14 cellular contexts compared by ENCODE assay signal in the genomic region with DNA sequence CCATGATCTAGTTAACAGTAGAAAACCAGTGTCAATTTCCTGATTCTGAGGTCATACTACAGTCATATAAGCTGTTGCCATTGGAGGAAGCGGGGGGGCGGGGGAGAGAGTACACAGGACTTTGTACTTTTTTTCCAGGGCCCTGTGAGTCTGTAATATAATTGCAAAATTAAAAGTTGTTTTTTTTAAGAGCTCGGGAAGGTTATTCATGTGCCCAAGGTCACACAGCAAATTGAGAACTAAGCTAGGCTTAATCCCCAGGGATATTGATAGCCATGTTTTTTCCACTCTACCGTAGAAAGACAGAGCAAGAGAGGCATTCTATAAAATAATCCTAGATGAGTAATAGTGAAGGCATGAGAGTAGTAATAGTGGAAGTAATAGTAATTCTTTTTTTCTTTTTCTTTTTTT.
DNase-seq lines count a peak whose midpoint lies in the region; ATAC-seq and TF ChIP-seq lines count a peak whose summit lies in the region.
"Had no signal": no experiment of that assay in that cellular context is flagged by ENCODE, and none has a peak within 500 bp of the region (broad histone marks: within the 10 kb centered on the region; RNA-seq: fewer than 3 reads in every experiment).

No MANE protein-coding gene starts in this region.

- peak; percentile 48 for DNase-seq in COLO668 (lab: John Stamatoyannopoulos, UW; ENCODE audit: unreplicated experiment)
- peak; percentile 8 for DNase-seq in RKO (ENCODE audit: low spot score)
- peak; percentile 48 for DNase-seq in epithelial cell of esophagus (ENCODE audit: low read depth)
- DNase-seq in mucosa of gallbladder (ENCODE audit: low spot score) = peak; percentile 71
- no peak for DNase-seq in activated T-helper 2 cell treated with anti-CD3 and anti-CD28 coated beads, Interferon-gamma antibody, Interleukin-2, Interleukin-4, amounts not matched to agents 10 μg/mL and 5 μg/mL and 100 μg/mL, durations not matched to agents 14 hours and 24 hours and 36 hours (ENCODE audit: low spot score)
- DNase-seq in central memory CD4-positive, alpha-beta T cell = no peak
- no peak for DNase-seq in GM10266 (ENCODE audit: extremely low spot score)
- no peak for DNase-seq in GM23338 (ENCODE audit: low spot score)
- DNase-seq: activated naive CD4-positive, alpha-beta T cell treated with anti-CD3 and anti-CD28 coated beads, Interleukin-2, amount 10 ng/mL, durations not matched to agents 7 days and 5 days; KBM-7; NCI-H1694 treated with DMSO at 0.1 percent for 48 hours had no signal

- H3K4me3 ChIP-seq in epithelial cell of esophagus (ENCODE audit: low read length) (no peak overlapping the region), GM23338 (no peak overlapping the region)

- H3K79me2 ChIP-seq in GM23338 (replicated peaks; ENCODE audit: insufficient read depth) = no peaks in the 10 kb centered on the region
- H3K79me2 ChIP-seq: parathyroid adenoma had no signal

- H2AFZ ChIP-seq in GM23338 = no peak overlapping the region
- H2AFZ ChIP-seq: parathyroid adenoma had no signal

- peaks cover 13% of the 10 kb centered on the region for H3K9me3 Mint-ChIP-seq in activated T-helper 2 cell treated with anti-CD3 and anti-CD28 coated beads, Interferon-gamma antibody, Interleukin-2, Interleukin-4, amounts not matched to agents 10 μg/mL and 5 μg/mL and 100 μg/mL, durations not matched to agents 14 hours and 24 hours and 36 hours
- peaks cover 16% of the 10 kb centered on the region for H3K9me3 Mint-ChIP-seq in GM23338

- no peak overlapping the region for H3K27ac ChIP-seq in GM23338 (ENCODE audit: low read depth)
- H3K27ac ChIP-seq: parathyroid adenoma had no signal

- H3K9me2 ChIP-seq in GM23338 (ENCODE audit: insufficient read depth) = no peaks in the 10 kb centered on the region

- no peaks in the 10 kb centered on the region for H3K4me1 Mint-ChIP-seq in activated T-helper 2 cell treated with anti-CD3 and anti-CD28 coated beads, Interferon-gamma antibody, Interleukin-2, Interleukin-4, amounts not matched to agents 10 μg/mL and 5 μg/mL and 100 μg/mL, durations not matched to agents 14 hours and 24 hours and 36 hours (ENCODE audit: low read depth)
- H3K4me1 Mint-ChIP-seq in GM23338 = no peaks in the 10 kb centered on the region
- H3K4me1 Mint-ChIP-seq: activated naive CD4-positive, alpha-beta T cell treated with anti-CD3 and anti-CD28 coated beads, Interleukin-2, amount 10 ng/mL, durations not matched to agents 7 days and 5 days had no signal

- no peak for ATAC-seq in GM23338
- ATAC-seq: esophagus mucosa had no signal

- no peaks in the 10 kb centered on the region for H4K20me1 ChIP-seq in GM23338 (replicated peaks; ENCODE audit: insufficient read depth)

- H3K36me3 ChIP-seq in GM23338 (ENCODE audit: insufficient read depth) = no peaks in the 10 kb centered on the region

- no peak overlapping the region for H3K4me2 ChIP-seq in GM23338

- intact Hi-C loops in activated T-helper 2 cell treated with anti-CD3 and anti-CD28 coated beads, Interferon-gamma antibody, Interleukin-2, Interleukin-4, amounts not matched to agents 10 μg/mL and 5 μg/mL and 100 μg/mL, durations not matched to agents 14 hours and 24 hours and 36 hours (cut with micrococcal nuclease) = no loop called here

- H3K27me3 ChIP-seq in GM23338 (ENCODE audit: insufficient read depth) = no peaks in the 10 kb centered on the region

- H3K27me3 Mint-ChIP-seq in activated T-helper 2 cell treated with anti-CD3 and anti-CD28 coated beads, Interferon-gamma antibody, Interleukin-2, Interleukin-4, amounts not matched to agents 10 μg/mL and 5 μg/mL and 100 μg/mL, durations not matched to agents 14 hours and 24 hours and 36 hours (ENCODE audit: low read depth) = no peaks in the 10 kb centered on the region
- peaks cover 8% of the 10 kb centered on the region for H3K27me3 Mint-ChIP-seq in GM23338 (ENCODE audit: insufficient read depth, low read depth, poor library complexity)
- H3K27me3 Mint-ChIP-seq: activated naive CD4-positive, alpha-beta T cell treated with anti-CD3 and anti-CD28 coated beads, Interleukin-2, amount 10 ng/mL, durations not matched to agents 7 days and 5 days had no signal

- H3K27ac Mint-ChIP-seq in activated T-helper 2 cell treated with anti-CD3 and anti-CD28 coated beads, Interferon-gamma antibody, Interleukin-2, Interleukin-4, amounts not matched to agents 10 μg/mL and 5 μg/mL and 100 μg/mL, durations not matched to agents 14 hours and 24 hours and 36 hours = no peak overlapping the region
- H3K27ac Mint-ChIP-seq in GM23338 = no peak overlapping the region
- H3K27ac Mint-ChIP-seq: activated naive CD4-positive, alpha-beta T cell treated with anti-CD3 and anti-CD28 coated beads, Interleukin-2, amount 10 ng/mL, durations not matched to agents 7 days and 5 days had no signal

- H3F3A ChIP-seq in GM23338 (replicated peaks; ENCODE audit: low read depth) = no peaks in the 10 kb centered on the region

- H3K4me1 ChIP-seq in GM23338 (ENCODE audit: insufficient read depth) = no peaks in the 10 kb centered on the region
- H3K4me1 ChIP-seq: parathyroid adenoma had no signal

- H3K4me3 Mint-ChIP-seq in activated T-helper 2 cell treated with anti-CD3 and anti-CD28 coated beads, Interferon-gamma antibody, Interleukin-2, Interleukin-4, amounts not matched to agents 10 μg/mL and 5 μg/mL and 100 μg/mL, durations not matched to agents 14 hours and 24 hours and 36 hours (ENCODE audit: low read depth) = no peak overlapping the region
- H3K4me3 Mint-ChIP-seq in GM23338 = no peak overlapping the region
- H3K4me3 Mint-ChIP-seq: activated naive CD4-positive, alpha-beta T cell treated with anti-CD3 and anti-CD28 coated beads, Interleukin-2, amount 10 ng/mL, durations not matched to agents 7 days and 5 days; central memory CD8-positive, alpha-beta T cell had no signal

- TF ChIP-seq CTCF in epithelial cell of esophagus (IDR thresholded peaks at IDR 0.05; ENCODE audit: insufficient read depth, low read depth, low read length, missing control alignments) = no peak
- no peak for TF ChIP-seq CTCF in GM10266 (IDR thresholded peaks at IDR 0.05; ENCODE audit: control insufficient read depth, insufficient read depth, low read depth, missing control alignments)
- TF ChIP-seq CTCF in GM23338 (conservative IDR thresholded peaks at IDR 0.05; ENCODE audit: low read depth in 2 of 2) = no peak

- no peaks in the 10 kb centered on the region for H3K36me3 Mint-ChIP-seq in activated T-helper 2 cell treated with anti-CD3 and anti-CD28 coated beads, Interferon-gamma antibody, Interleukin-2, Interleukin-4, amounts not matched to agents 10 μg/mL and 5 μg/mL and 100 μg/mL, durations not matched to agents 14 hours and 24 hours and 36 hours (ENCODE audit: low read depth)
- peaks cover 6% of the 10 kb centered on the region; the same call in 1 of the 3 replicates for H3K36me3 Mint-ChIP-seq in GM23338 (ENCODE audit: low read depth)
- H3K36me3 Mint-ChIP-seq: activated naive CD4-positive, alpha-beta T cell treated with anti-CD3 and anti-CD28 coated beads, Interleukin-2, amount 10 ng/mL, durations not matched to agents 7 days and 5 days had no signal

TF ChIP-seq in GM23338, 12 proteins besides CTCF, POLR2A, EP300 and RAD21 (continues in another document):
- no peak for TF ChIP-seq ZNF331 (CRISPR knock-in tag; IDR thresholded peaks at IDR 0.05; ENCODE audit: low read depth)
- TF ChIP-seq EZH2 (IDR thresholded peaks at IDR 0.05; ENCODE audit: low read depth, unreplicated experiment) = no peak
- no peak for TF ChIP-seq STAT1 (IDR thresholded peaks at IDR 0.05; ENCODE audit: unreplicated experiment)
- TF ChIP-seq, protein P1, sequence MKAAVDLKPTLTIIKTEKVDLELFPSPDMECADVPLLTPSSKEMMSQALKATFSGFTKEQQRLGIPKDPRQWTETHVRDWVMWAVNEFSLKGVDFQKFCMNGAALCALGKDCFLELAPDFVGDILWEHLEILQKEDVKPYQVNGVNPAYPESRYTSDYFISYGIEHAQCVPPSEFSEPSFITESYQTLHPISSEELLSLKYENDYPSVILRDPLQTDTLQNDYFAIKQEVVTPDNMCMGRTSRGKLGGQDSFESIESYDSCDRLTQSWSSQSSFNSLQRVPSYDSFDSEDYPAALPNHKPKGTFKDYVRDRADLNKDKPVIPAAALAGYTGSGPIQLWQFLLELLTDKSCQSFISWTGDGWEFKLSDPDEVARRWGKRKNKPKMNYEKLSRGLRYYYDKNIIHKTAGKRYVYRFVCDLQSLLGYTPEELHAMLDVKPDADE (IDR thresholded peaks at IDR 0.05) = no peak
- TF ChIP-seq, protein P2, sequence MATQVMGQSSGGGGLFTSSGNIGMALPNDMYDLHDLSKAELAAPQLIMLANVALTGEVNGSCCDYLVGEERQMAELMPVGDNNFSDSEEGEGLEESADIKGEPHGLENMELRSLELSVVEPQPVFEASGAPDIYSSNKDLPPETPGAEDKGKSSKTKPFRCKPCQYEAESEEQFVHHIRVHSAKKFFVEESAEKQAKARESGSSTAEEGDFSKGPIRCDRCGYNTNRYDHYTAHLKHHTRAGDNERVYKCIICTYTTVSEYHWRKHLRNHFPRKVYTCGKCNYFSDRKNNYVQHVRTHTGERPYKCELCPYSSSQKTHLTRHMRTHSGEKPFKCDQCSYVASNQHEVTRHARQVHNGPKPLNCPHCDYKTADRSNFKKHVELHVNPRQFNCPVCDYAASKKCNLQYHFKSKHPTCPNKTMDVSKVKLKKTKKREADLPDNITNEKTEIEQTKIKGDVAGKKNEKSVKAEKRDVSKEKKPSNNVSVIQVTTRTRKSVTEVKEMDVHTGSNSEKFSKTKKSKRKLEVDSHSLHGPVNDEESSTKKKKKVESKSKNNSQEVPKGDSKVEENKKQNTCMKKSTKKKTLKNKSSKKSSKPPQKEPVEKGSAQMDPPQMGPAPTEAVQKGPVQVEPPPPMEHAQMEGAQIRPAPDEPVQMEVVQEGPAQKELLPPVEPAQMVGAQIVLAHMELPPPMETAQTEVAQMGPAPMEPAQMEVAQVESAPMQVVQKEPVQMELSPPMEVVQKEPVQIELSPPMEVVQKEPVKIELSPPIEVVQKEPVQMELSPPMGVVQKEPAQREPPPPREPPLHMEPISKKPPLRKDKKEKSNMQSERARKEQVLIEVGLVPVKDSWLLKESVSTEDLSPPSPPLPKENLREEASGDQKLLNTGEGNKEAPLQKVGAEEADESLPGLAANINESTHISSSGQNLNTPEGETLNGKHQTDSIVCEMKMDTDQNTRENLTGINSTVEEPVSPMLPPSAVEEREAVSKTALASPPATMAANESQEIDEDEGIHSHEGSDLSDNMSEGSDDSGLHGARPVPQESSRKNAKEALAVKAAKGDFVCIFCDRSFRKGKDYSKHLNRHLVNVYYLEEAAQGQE (IDR thresholded peaks at IDR 0.05; ENCODE audit: unreplicated experiment) = no peak

Comparison
In these comparisons a context has a peak if more than half of its experiments do, and no peak if none do; other contexts are left out.
1. DNase-seq: peak in COLO668 (single experiment), RKO (single experiment), epithelial cell of esophagus (single experiment) and mucosa of gallbladder (single experiment); none in activated T-helper 2 cell treated with anti-CD3 and anti-CD28 coated beads, Interferon-gamma antibody, Interleukin-2, Interleukin-4, amounts not matched to agents 10 μg/mL and 5 μg/mL and 100 μg/mL, durations not matched to agents 14 hours and 24 hours and 36 hours (single experiment), central memory CD4-positive, alpha-beta T cell (single experiment), GM10266 (single experiment) and GM23338 (single experiment).